Comparison of ENCODE assay signal across 2 cellular contexts in genomic region chr1:75132421-75133381, GRCh38.
TF ChIP-seq lines count a peak whose summit lies in the region.

No MANE protein-coding gene starts in this region.

TF ChIP-seq in SK-N-SH treated with all-trans-retinoic acid at 6 μM for 48 hours, 23 proteins besides CTCF, POLR2A, EP300 and RAD21 (continued from another document):
- TF ChIP-seq TSHZ2 (CRISPR knock-in tag; IDR thresholded peaks at IDR 0.05) (no peak), BACH2 (CRISPR knock-in tag; IDR thresholded peaks at IDR 0.05; ENCODE audit: borderline replicate concordance) (no peak), SNAI2 (CRISPR knock-in tag; IDR thresholded peaks at IDR 0.05) (no peak)

TF ChIP-seq in endothelial cell of umbilical vein, 7 proteins besides CTCF, POLR2A, EP300 and RAD21 (continued from another document):
- TF ChIP-seq MYC (IDR thresholded peaks at IDR 0.05; ENCODE audit: low read depth, low read length) = no peak
- no peak for TF ChIP-seq GATA2 (IDR thresholded peaks at IDR 0.05; ENCODE audit: insufficient read depth, insufficient read length, low read depth, low read length)
- peak; percentile 56 for TF ChIP-seq EZH2 (IDR thresholded peaks at IDR 0.05; ENCODE audit: borderline replicate concordance, low read depth, low read length, severe bottlenecking)
